ENCODE assay signal across 1 cellular context in the genomic region with DNA sequence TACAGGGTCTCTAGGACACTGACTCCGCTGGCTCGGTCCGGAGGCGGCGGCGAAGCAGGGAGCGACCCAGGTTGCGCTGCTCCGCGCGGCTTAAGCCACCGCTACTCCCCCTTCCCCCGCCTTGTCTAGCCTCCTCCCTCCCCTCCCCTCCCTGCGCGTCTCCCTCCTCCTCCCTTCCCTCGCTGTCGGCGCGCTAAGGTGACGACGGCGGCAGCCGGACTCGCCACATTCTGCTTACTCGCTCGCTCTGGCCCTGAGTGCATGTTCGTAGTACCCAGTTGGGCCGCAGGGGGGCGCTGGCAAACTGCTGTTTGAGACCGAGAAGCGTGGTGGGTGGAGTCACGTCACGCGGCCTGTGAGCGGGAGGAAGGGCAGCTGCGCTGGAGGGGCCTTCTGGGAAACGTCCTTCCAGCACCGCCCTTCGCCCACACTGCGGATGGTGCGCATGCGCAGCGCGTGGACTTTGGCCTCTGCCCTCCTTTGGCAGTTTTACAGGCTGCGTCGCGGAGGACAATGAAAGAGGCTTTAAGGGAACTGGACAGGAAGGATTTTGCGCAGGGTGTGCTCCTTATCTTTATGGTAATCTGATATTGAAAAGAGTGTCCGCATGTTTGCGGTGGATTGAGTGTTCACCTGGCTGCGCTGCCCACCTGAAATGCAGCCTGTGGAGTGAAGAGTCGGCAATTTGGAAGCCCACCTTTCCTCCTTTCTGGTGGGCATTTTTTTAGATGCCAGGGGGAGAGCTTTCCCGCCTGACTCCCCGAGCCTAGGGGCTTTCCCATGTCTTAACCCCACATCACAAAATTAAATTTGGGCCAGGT.
TF ChIP-seq lines count a peak whose summit lies in the region.

A gene with protein sequence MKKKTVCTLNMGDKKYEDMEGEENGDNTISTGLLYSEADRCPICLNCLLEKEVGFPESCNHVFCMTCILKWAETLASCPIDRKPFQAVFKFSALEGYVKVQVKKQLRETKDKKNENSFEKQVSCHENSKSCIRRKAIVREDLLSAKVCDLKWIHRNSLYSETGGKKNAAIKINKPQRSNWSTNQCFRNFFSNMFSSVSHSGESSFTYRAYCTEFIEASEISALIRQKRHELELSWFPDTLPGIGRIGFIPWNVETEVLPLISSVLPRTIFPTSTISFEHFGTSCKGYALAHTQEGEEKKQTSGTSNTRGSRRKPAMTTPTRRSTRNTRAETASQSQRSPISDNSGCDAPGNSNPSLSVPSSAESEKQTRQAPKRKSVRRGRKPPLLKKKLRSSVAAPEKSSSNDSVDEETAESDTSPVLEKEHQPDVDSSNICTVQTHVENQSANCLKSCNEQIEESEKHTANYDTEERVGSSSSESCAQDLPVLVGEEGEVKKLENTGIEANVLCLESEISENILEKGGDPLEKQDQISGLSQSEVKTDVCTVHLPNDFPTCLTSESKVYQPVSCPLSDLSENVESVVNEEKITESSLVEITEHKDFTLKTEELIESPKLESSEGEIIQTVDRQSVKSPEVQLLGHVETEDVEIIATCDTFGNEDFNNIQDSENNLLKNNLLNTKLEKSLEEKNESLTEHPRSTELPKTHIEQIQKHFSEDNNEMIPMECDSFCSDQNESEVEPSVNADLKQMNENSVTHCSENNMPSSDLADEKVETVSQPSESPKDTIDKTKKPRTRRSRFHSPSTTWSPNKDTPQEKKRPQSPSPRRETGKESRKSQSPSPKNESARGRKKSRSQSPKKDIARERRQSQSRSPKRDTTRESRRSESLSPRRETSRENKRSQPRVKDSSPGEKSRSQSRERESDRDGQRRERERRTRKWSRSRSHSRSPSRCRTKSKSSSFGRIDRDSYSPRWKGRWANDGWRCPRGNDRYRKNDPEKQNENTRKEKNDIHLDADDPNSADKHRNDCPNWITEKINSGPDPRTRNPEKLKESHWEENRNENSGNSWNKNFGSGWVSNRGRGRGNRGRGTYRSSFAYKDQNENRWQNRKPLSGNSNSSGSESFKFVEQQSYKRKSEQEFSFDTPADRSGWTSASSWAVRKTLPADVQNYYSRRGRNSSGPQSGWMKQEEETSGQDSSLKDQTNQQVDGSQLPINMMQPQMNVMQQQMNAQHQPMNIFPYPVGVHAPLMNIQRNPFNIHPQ (N-terminal part only) (minus strand): TSS at position 107 of the 821 bp plus-strand sequence. CDS start 26,407 bp downstream, outside the sequence.

TF ChIP-seq in WTC11, 78 proteins besides CTCF, POLR2A, EP300 and RAD21 (continued from another document and continues in another):
- TF ChIP-seq, protein P1, sequence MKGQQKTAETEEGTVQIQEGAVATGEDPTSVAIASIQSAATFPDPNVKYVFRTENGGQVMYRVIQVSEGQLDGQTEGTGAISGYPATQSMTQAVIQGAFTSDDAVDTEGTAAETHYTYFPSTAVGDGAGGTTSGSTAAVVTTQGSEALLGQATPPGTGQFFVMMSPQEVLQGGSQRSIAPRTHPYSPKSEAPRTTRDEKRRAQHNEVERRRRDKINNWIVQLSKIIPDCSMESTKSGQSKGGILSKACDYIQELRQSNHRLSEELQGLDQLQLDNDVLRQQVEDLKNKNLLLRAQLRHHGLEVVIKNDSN (CRISPR knock-in tag; IDR thresholded peaks at IDR 0.05): peak; percentile 91
- TF ChIP-seq, protein P2, sequence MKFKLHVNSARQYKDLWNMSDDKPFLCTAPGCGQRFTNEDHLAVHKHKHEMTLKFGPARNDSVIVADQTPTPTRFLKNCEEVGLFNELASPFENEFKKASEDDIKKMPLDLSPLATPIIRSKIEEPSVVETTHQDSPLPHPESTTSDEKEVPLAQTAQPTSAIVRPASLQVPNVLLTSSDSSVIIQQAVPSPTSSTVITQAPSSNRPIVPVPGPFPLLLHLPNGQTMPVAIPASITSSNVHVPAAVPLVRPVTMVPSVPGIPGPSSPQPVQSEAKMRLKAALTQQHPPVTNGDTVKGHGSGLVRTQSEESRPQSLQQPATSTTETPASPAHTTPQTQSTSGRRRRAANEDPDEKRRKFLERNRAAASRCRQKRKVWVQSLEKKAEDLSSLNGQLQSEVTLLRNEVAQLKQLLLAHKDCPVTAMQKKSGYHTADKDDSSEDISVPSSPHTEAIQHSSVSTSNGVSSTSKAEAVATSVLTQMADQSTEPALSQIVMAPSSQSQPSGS (CRISPR knock-in tag; IDR thresholded peaks at IDR 0.05; ENCODE audit: borderline replicate concordance, low read depth): peak; percentile 21; the same call in 1 of the 2 replicates
- TF ChIP-seq ZNF416 (CRISPR knock-in tag; IDR thresholded peaks at IDR 0.05) (no peak), CBFB (CRISPR knock-in tag; IDR thresholded peaks at IDR 0.05; ENCODE audit: low read depth) (peak; percentile 84; the same call in 1 of the 2 replicates), NR2C2 (CRISPR knock-in tag; IDR thresholded peaks at IDR 0.05) (peak; percentile 63), TCF7 (CRISPR knock-in tag; IDR thresholded peaks at IDR 0.05; ENCODE audit: low read depth) (peak; percentile 34; the same call in 1 of the 2 replicates), GTF2I (CRISPR knock-in tag; conservative IDR thresholded peaks at IDR 0.05) (no peak), NFATC4 (CRISPR knock-in tag; IDR thresholded peaks at IDR 0.05) (no peak), MYBL2 (CRISPR knock-in tag; IDR thresholded peaks at IDR 0.05) (peak; percentile 87), JAZF1 (CRISPR knock-in tag; IDR thresholded peaks at IDR 0.05) (no peak), IRF2 (CRISPR knock-in tag; IDR thresholded peaks at IDR 0.05; ENCODE audit: borderline replicate concordance, low read depth) (no peak), ESRRA (CRISPR knock-in tag; IDR thresholded peaks at IDR 0.05; ENCODE audit: borderline replicate concordance) (peak; percentile 81; the same call in 1 of the 2 replicates), SMAD3 (CRISPR knock-in tag; IDR thresholded peaks at IDR 0.05; ENCODE audit: borderline replicate concordance) (peak; percentile 97), TP53 (CRISPR knock-in tag; IDR thresholded peaks at IDR 0.05) (peak; percentile 86; the same call in 1 of the 2 replicates), NR1H2 (CRISPR knock-in tag; IDR thresholded peaks at IDR 0.05) (no peak), SMAD4 (CRISPR knock-in tag; IDR thresholded peaks at IDR 0.05) (0 out of 2 replicates have a peak, but pooled peaks have one; percentile 35), CREM (CRISPR knock-in tag; IDR thresholded peaks at IDR 0.05) (peak; percentile 94), FOXK1 (CRISPR knock-in tag; IDR thresholded peaks at IDR 0.05) (peak; percentile 94), RORB (CRISPR knock-in tag; IDR thresholded peaks at IDR 0.05) (no peak), RELA (CRISPR knock-in tag; IDR thresholded peaks at IDR 0.05; ENCODE audit: borderline replicate concordance) (peak; percentile 76; the same call in 1 of the 2 replicates), ZNF138 (CRISPR knock-in tag; conservative IDR thresholded peaks at IDR 0.05) (peak; percentile 89; the same call in 1 of the 2 replicates), TEAD1 (CRISPR knock-in tag; IDR thresholded peaks at IDR 0.05) (peak; percentile 92), NFYB (CRISPR knock-in tag; conservative IDR thresholded peaks at IDR 0.05; ENCODE audit: low read depth) (no peak), NR3C1 (CRISPR knock-in tag; conservative IDR thresholded peaks at IDR 0.05; ENCODE audit: low read depth) (peak; percentile 88; the same call in 1 of the 2 replicates), ATF1 (CRISPR knock-in tag; IDR thresholded peaks at IDR 0.05) (no peak), ZNF232 (CRISPR knock-in tag; IDR thresholded peaks at IDR 0.05) (peak; percentile 98), FOXP1 (CRISPR knock-in tag; IDR thresholded peaks at IDR 0.05; ENCODE audit: borderline replicate concordance) (peak; percentile 92; the same call in 1 of the 2 replicates)
- TF ChIP-seq, protein P3, sequence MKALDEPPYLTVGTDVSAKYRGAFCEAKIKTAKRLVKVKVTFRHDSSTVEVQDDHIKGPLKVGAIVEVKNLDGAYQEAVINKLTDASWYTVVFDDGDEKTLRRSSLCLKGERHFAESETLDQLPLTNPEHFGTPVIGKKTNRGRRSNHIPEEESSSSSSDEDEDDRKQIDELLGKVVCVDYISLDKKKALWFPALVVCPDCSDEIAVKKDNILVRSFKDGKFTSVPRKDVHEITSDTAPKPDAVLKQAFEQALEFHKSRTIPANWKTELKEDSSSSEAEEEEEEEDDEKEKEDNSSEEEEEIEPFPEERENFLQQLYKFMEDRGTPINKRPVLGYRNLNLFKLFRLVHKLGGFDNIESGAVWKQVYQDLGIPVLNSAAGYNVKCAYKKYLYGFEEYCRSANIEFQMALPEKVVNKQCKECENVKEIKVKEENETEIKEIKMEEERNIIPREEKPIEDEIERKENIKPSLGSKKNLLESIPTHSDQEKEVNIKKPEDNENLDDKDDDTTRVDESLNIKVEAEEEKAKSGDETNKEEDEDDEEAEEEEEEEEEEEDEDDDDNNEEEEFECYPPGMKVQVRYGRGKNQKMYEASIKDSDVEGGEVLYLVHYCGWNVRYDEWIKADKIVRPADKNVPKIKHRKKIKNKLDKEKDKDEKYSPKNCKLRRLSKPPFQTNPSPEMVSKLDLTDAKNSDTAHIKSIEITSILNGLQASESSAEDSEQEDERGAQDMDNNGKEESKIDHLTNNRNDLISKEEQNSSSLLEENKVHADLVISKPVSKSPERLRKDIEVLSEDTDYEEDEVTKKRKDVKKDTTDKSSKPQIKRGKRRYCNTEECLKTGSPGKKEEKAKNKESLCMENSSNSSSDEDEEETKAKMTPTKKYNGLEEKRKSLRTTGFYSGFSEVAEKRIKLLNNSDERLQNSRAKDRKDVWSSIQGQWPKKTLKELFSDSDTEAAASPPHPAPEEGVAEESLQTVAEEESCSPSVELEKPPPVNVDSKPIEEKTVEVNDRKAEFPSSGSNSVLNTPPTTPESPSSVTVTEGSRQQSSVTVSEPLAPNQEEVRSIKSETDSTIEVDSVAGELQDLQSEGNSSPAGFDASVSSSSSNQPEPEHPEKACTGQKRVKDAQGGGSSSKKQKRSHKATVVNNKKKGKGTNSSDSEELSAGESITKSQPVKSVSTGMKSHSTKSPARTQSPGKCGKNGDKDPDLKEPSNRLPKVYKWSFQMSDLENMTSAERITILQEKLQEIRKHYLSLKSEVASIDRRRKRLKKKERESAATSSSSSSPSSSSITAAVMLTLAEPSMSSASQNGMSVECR (CRISPR knock-in tag; IDR thresholded peaks at IDR 0.05; ENCODE audit: borderline replicate concordance): no peak; the same call in none of the 2 replicates
- TF ChIP-seq, protein P4, sequence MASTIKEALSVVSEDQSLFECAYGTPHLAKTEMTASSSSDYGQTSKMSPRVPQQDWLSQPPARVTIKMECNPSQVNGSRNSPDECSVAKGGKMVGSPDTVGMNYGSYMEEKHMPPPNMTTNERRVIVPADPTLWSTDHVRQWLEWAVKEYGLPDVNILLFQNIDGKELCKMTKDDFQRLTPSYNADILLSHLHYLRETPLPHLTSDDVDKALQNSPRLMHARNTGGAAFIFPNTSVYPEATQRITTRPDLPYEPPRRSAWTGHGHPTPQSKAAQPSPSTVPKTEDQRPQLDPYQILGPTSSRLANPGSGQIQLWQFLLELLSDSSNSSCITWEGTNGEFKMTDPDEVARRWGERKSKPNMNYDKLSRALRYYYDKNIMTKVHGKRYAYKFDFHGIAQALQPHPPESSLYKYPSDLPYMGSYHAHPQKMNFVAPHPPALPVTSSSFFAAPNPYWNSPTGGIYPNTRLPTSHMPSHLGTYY (CRISPR knock-in tag; IDR thresholded peaks at IDR 0.05): no peak
- TF ChIP-seq, protein P5, sequence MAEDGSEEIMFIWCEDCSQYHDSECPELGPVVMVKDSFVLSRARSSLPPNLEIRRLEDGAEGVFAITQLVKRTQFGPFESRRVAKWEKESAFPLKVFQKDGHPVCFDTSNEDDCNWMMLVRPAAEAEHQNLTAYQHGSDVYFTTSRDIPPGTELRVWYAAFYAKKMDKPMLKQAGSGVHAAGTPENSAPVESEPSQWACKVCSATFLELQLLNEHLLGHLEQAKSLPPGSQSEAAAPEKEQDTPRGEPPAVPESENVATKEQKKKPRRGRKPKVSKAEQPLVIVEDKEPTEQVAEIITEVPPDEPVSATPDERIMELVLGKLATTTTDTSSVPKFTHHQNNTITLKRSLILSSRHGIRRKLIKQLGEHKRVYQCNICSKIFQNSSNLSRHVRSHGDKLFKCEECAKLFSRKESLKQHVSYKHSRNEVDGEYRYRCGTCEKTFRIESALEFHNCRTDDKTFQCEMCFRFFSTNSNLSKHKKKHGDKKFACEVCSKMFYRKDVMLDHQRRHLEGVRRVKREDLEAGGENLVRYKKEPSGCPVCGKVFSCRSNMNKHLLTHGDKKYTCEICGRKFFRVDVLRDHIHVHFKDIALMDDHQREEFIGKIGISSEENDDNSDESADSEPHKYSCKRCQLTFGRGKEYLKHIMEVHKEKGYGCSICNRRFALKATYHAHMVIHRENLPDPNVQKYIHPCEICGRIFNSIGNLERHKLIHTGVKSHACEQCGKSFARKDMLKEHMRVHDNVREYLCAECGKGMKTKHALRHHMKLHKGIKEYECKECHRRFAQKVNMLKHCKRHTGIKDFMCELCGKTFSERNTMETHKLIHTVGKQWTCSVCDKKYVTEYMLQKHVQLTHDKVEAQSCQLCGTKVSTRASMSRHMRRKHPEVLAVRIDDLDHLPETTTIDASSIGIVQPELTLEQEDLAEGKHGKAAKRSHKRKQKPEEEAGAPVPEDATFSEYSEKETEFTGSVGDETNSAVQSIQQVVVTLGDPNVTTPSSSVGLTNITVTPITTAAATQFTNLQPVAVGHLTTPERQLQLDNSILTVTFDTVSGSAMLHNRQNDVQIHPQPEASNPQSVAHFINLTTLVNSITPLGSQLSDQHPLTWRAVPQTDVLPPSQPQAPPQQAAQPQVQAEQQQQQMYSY (CRISPR knock-in tag; IDR thresholded peaks at IDR 0.05): no peak
- TF ChIP-seq, protein P6, sequence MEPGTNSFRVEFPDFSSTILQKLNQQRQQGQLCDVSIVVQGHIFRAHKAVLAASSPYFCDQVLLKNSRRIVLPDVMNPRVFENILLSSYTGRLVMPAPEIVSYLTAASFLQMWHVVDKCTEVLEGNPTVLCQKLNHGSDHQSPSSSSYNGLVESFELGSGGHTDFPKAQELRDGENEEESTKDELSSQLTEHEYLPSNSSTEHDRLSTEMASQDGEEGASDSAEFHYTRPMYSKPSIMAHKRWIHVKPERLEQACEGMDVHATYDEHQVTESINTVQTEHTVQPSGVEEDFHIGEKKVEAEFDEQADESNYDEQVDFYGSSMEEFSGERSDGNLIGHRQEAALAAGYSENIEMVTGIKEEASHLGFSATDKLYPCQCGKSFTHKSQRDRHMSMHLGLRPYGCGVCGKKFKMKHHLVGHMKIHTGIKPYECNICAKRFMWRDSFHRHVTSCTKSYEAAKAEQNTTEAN (CRISPR knock-in tag; IDR thresholded peaks at IDR 0.05): peak; percentile 91
- TF ChIP-seq, protein P7, sequence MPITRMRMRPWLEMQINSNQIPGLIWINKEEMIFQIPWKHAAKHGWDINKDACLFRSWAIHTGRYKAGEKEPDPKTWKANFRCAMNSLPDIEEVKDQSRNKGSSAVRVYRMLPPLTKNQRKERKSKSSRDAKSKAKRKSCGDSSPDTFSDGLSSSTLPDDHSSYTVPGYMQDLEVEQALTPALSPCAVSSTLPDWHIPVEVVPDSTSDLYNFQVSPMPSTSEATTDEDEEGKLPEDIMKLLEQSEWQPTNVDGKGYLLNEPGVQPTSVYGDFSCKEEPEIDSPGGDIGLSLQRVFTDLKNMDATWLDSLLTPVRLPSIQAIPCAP (CRISPR knock-in tag; IDR thresholded peaks at IDR 0.05): peak; percentile 88
- TF ChIP-seq, protein P8, sequence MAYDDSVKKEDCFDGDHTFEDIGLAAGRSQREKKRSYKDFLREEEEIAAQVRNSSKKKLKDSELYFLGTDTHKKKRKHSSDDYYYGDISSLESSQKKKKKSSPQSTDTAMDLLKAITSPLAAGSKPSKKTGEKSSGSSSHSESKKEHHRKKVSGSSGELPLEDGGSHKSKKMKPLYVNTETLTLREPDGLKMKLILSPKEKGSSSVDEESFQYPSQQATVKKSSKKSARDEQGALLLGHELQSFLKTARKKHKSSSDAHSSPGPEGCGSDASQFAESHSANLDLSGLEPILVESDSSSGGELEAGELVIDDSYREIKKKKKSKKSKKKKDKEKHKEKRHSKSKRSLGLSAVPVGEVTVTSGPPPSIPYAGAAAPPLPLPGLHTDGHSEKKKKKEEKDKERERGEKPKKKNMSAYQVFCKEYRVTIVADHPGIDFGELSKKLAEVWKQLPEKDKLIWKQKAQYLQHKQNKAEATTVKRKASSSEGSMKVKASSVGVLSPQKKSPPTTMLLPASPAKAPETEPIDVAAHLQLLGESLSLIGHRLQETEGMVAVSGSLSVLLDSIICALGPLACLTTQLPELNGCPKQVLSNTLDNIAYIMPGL (CRISPR knock-in tag; IDR thresholded peaks at IDR 0.05): peak; percentile 91; the same call in 1 of the 2 replicates
